In the genomic region with DNA sequence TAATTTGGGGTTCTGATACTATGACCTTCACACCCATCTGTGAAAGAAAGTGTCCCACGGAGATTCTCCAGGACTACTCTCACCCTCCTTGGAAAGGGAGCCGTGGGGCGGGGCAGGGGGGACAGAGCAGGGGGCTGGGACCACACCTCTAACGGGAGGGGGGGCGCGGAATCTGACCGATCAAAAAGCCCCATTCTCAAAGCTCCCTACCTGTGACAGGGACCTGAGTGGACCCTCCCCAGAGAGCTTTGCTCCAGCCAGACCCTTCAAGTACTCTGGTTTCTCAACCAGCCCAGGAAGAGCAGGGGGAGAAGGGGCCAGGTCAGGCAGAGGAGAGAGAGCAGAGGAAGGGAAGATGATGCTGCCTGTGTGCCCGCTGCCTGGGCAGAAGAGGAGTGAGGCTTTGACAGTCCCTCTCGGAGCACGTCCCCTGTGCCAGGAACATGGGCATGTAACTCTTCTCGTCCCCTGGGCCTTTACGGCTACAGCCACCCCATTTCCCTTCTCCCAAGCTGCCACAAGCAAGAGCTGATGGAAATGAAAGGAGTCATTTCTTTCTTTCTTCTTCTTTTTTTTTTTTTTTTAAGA, we compare ENCODE assay signal across 8 cellular contexts. TPM values are rescaled to one million over a fixed set of nuclear protein-coding genes. Genes with fewer than 3 reads are reported as not detected.
DNase-seq lines count a peak whose midpoint lies in the region; ATAC-seq and TF ChIP-seq lines count a peak whose summit lies in the region.

No MANE protein-coding gene starts in this region.

- H3K9ac ChIP-seq in duodenal mucosa (ENCODE audit: low read depth in 1 of 2, low read length in 2 of 2) (peak overlapping the region; percentile 73 to 88), trophoblast cell (ENCODE audit: low read length) (no peak overlapping the region)

- no peak overlapping the region for H3K14ac ChIP-seq in trophoblast cell (ENCODE audit: low read length)

- no peak overlapping the region for H4K8ac ChIP-seq in trophoblast cell (ENCODE audit: low read depth, low read length)

- peaks cover 25% of the 10 kb centered on the region for H3K4me1 Mint-ChIP-seq in Calu3 (ENCODE audit: low read depth, unreplicated experiment)

- no peak for DNase-seq in Calu3
- DNase-seq in NB4 (ENCODE audit: low read depth): peak; percentile 18
- no peak for DNase-seq in trophoblast cell
- DNase-seq in OCI-M2 (lab: John Stamatoyannopoulos, UW; ENCODE audit: unreplicated experiment): no peak
- no peak for DNase-seq in DMS79 (lab: John Stamatoyannopoulos, UW)

- no peak overlapping the region for H3K27ac ChIP-seq in duodenal mucosa (ENCODE audit: low read depth, low read length)
- no peak overlapping the region for H3K27ac ChIP-seq in trophoblast cell (ENCODE audit: low read depth, low read length)

- H3K9me3 ChIP-seq in duodenal mucosa (ENCODE audit: control insufficient read depth in 1 of 2, low read length in 2 of 2): no peaks in the 10 kb centered on the region
- peaks cover 2% of the 10 kb centered on the region for H3K9me3 ChIP-seq in trophoblast cell (ENCODE audit: insufficient read depth, low read depth, low read length)

- peaks cover 16 to 23% of the 10 kb centered on the region in 2 donors for H3K36me3 ChIP-seq in duodenal mucosa (ENCODE audit: control insufficient read depth in 1 of 2, insufficient read depth in 2 of 2, low read length in 2 of 2)
- H3K36me3 ChIP-seq in trophoblast cell (ENCODE audit: control insufficient read depth in 1 of 2, insufficient read depth in 2 of 2, low read length in 2 of 2): no peaks in the 10 kb centered on the region

- TF ChIP-seq POLR2A in NB4 (IDR thresholded peaks at IDR 0.05; ENCODE audit: extremely low read depth, insufficient read length): no peak

- no peak overlapping the region for H2BK5ac ChIP-seq in trophoblast cell (ENCODE audit: low read depth, low read length, poor library complexity)

- no peaks in the 10 kb centered on the region for H3K9me3 Mint-ChIP-seq in Calu3 (ENCODE audit: low read depth, unreplicated experiment)

- no TSS peak for BruUV-seq in Calu3 (replicated peaks; lab: Mats Ljungman, UMichigan)

- H2AFZ ChIP-seq in trophoblast cell (ENCODE audit: insufficient read depth, low read length, poor library complexity): no peak overlapping the region

- no peak overlapping the region for H3K18ac ChIP-seq in trophoblast cell (ENCODE audit: low read length)

- H3K23ac ChIP-seq in trophoblast cell (ENCODE audit: low read length): no peak overlapping the region

- ATAC-seq in GM18519 (IDR thresholded peaks at IDR 0.05; ENCODE audit: low FRiP score, unreplicated experiment) (no peak), GM21381 (IDR thresholded peaks at IDR 0.05; ENCODE audit: unreplicated experiment) (no peak)

- peaks cover 15% of the 10 kb centered on the region for H3K36me3 Mint-ChIP-seq in Calu3 (ENCODE audit: insufficient read depth, unreplicated experiment)

- H3K79me1 ChIP-seq in trophoblast cell (ENCODE audit: low read length): peaks cover 20% of the 10 kb centered on the region

- no peak overlapping the region for H4K91ac ChIP-seq in trophoblast cell (ENCODE audit: low read depth, low read length)

- H3K4me3 Mint-ChIP-seq in Calu3 (ENCODE audit: low read depth, unreplicated experiment): peak overlapping the region; percentile 84

- H3K79me2 ChIP-seq in trophoblast cell (ENCODE audit: control insufficient read depth, insufficient read depth, low read length, poor library complexity): peaks cover 2% of the 10 kb centered on the region

- H2BK12ac ChIP-seq in trophoblast cell (ENCODE audit: low read length): peak overlapping the region; percentile 12

- CTCF ChIA-PET in Calu3 (lab: Charles Lee): no interaction called here

- WGBS in trophoblast cell (ENCODE audit: extremely low coverage, insufficient coverage, insufficient read length): no CpG with 5 or more reads among the region's 12 CpGs

- H4K12ac ChIP-seq in trophoblast cell (ENCODE audit: low read depth, low read length): no peak overlapping the region

- peak overlapping the region; percentile 91 for H3K27ac Mint-ChIP-seq in Calu3 (ENCODE audit: unreplicated experiment)

- no peak overlapping the region for H2BK120ac ChIP-seq in trophoblast cell (ENCODE audit: insufficient read depth, low read length, poor library complexity)

- H3K4ac ChIP-seq in trophoblast cell (ENCODE audit: low read depth, low read length): no peak overlapping the region

- H2AK5ac ChIP-seq in trophoblast cell (ENCODE audit: low read length): no peak overlapping the region

- H3K4me1 ChIP-seq in duodenal mucosa (ENCODE audit: control insufficient read depth in 1 of 2, insufficient read depth in 2 of 2, low read length in 2 of 2): peaks cover 10 to 33% of the 10 kb centered on the region in 2 donors
- peaks cover 12 to 19% of the 10 kb centered on the region in 2 experiments for H3K4me1 ChIP-seq in trophoblast cell (ENCODE audit: control insufficient read depth in 1 of 2, insufficient read depth in 2 of 2, low read length in 2 of 2)

- H3K4me3 ChIP-seq in NB4 (ENCODE audit: low read depth, low read length) (peak overlapping the region; percentile 61), duodenal mucosa (ENCODE audit: low read depth in 1 of 2, low read length in 2 of 2) (peak overlapping the region; percentile 89 to 91), trophoblast cell (ENCODE audit: low read depth, low read length) (no peak overlapping the region)

- TF ChIP-seq CTCF in Calu3 (IDR thresholded peaks at IDR 0.05; ENCODE audit: unreplicated experiment): no peak
- TF ChIP-seq CTCF in NB4 (IDR thresholded peaks at IDR 0.05; ENCODE audit: low read depth, low read length): no peak

- H3K27me3 ChIP-seq in duodenal mucosa (ENCODE audit: control insufficient read depth in 1 of 2, insufficient read depth in 2 of 2, low read length in 2 of 2) (no peaks in the 10 kb centered on the region), trophoblast cell (ENCODE audit: insufficient read depth, low read length) (peaks cover 3% of the 10 kb centered on the region)

- no peak overlapping the region for H3K4me2 ChIP-seq in trophoblast cell (ENCODE audit: low read length)

- H3K27me3 Mint-ChIP-seq in Calu3 (ENCODE audit: unreplicated experiment): peaks cover 13% of the 10 kb centered on the region

- intact Hi-C loops in Calu3 (cut with micrococcal nuclease; ENCODE audit: unreplicated experiment): no loop called here

RNA-seq across cellular contexts. Expression of gene XAF1, which starts 0.7 kb away (rescaled TPM):
- 57.1 and 168 TPM in 2 replicates for total RNA-seq in Calu3 (2022)
- polyA plus RNA-seq in trophoblast cell (2013): 0.35 and 0.53 TPM in 2 replicates

RNA-seq across cellular contexts. Expression of gene FBXO39, which starts 19.5 kb away (rescaled TPM):
- 0.59 and 1.5 TPM in 2 replicates for total RNA-seq in Calu3 (2022)
- not detected in 2 replicates for polyA plus RNA-seq in trophoblast cell (2013)

RNA-seq across cellular contexts. Expression of gene SLC13A5, which starts 43.4 kb away (rescaled TPM):
- total RNA-seq in Calu3 (2022): 0.71 and 3.1 TPM in 2 replicates
- polyA plus RNA-seq in trophoblast cell (2013): 3.4 TPM in 2 replicates
